In genomic region chr14:84591827-84592540, GRCh38 we compare ENCODE assay signal across 20 cellular contexts.
DNase-seq lines count a peak whose midpoint lies in the region; ATAC-seq and TF ChIP-seq lines count a peak whose summit lies in the region.
"Had no signal": no experiment of that assay in that cellular context is flagged by ENCODE, and none has a peak within 500 bp of the region (broad histone marks: within the 10 kb centered on the region; RNA-seq: fewer than 3 reads in every experiment).

No MANE protein-coding gene starts in this region.

- no peak for ATAC-seq in GM19324 (IDR thresholded peaks at IDR 0.05; ENCODE audit: low FRiP score, unreplicated experiment)
- ATAC-seq: foreskin keratinocyte, lower lobe of right lung had no signal

- H3K4me3 ChIP-seq in foreskin fibroblast (ENCODE audit: low read depth in 1 of 2, low read length in 2 of 2), result no peak overlapping the region
- H3K4me3 ChIP-seq: BLaER1 treated with 17β-estradiol and CSF1 and Interleukin-3, amounts not matched to agents 10 nM and 100 nM; lower lobe of right lung; uterus had no signal

- TF ChIP-seq CTCF in foreskin fibroblast (IDR thresholded peaks at IDR 0.05; ENCODE audit: low read depth, low read length), result no peak

- DNase-seq in SHP77 (lab: John Stamatoyannopoulos, UW) (peak; percentile 28 to 29), SHP77 treated with DMSO at 0.1 percent for 48 hours (lab: John Stamatoyannopoulos, UW) (no peak), NCI-H2081 treated with DMSO at 0.1 percent for 48 hours (lab: John Stamatoyannopoulos, UW) (peak; percentile 90), astrocyte of the hippocampus (ENCODE audit: low read depth, low spot score) (peak; percentile 52), putamen (ENCODE audit: low spot score) (no peak), foreskin fibroblast (no peak)
- DNase-seq in activated CD8-positive, alpha-beta memory T cell treated with anti-CD3 and anti-CD28 coated beads for 24 hours, result no peak
- DNase-seq: activated CD4-positive, alpha-beta memory T cell treated with anti-CD3 and anti-CD28 coated beads, Interleukin-2, amount 10 ng/mL, durations not matched to agents 7 days and 5 days; activated CD4-positive, CD25-positive, alpha-beta regulatory T cell; activated gamma-delta T cell treated with Interleukin-2 at 50 U/mL for 16 hours; foreskin keratinocyte; lower lobe of right lung; MM.1S; NK-92 treated with Interleukin-12 subunit alpha and Interleukin-12 subunit beta, amount 100 ng/mL, for 24 hours; stimulated activated CD4-positive, alpha-beta T cell treated with anti-CD3 and anti-CD28 coated beads, Interleukin-12 subunit alpha, Interleukin-12 subunit beta, amount 100 ng/mL, for 4 hours; substantia nigra; T1000; uterus had no signal

Comparison
In these comparisons a context has a peak if more than half of its experiments do, and no peak if none do; other contexts are left out.
1. DNase-seq: peak in SHP77 (2 of 2), NCI-H2081 treated with DMSO at 0.1 percent for 48 hours (single experiment) and astrocyte of the hippocampus (single experiment); none in SHP77 treated with DMSO at 0.1 percent for 48 hours (single experiment), putamen (single experiment), foreskin fibroblast (0 of 2) and activated CD8-positive, alpha-beta memory T cell treated with anti-CD3 and anti-CD28 coated beads for 24 hours (single experiment).